In the genomic region with DNA sequence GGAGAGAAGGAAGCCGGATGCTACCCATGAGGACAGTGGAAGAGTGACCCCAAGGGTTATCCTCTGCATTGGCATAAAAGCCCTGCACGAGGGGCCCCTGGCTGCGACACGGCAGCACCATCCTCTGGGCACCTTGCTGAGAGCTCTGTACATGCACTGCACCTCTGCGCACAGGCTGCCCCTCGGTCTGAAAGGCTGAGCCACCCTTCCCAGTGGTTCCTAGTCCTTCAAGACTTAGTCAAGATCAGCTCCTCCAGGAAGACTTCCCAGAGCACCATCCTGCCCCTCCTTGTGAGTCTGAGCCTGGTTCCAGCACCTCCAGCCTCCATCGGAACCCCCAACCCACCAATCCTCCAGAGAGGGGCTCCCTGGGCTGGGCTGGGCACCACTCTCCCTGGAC, we compare ENCODE assay signal across 22 cellular contexts. TPM values are rescaled to one million over a fixed set of nuclear protein-coding genes. Genes with fewer than 3 reads are reported as not detected.
DNase-seq lines count a peak whose midpoint lies in the region; ATAC-seq, FAIRE-seq and TF ChIP-seq lines count a peak whose summit lies in the region.
"Had no signal": no experiment of that assay in that cellular context is flagged by ENCODE, and none has a peak within 500 bp of the region (broad histone marks: within the 10 kb centered on the region; RNA-seq: fewer than 3 reads in every experiment).

No MANE protein-coding gene starts in this region.

- intact Hi-C loops in CD14-positive monocyte (cut with micrococcal nuclease) (no loop called here), upper lobe of right lung (cut with DNase I) (no loop called here)

- H3K36me3 Mint-ChIP-seq in CD14-positive monocyte = no peaks in the 10 kb centered on the region
- H3K36me3 Mint-ChIP-seq: CD8-positive, alpha-beta T cell had no signal

- peaks cover 0 to 2% (median 0%) of the 10 kb centered on the region in 7 donors for H3K9me3 Mint-ChIP-seq in CD14-positive monocyte
- H3K9me3 Mint-ChIP-seq: CD8-positive, alpha-beta T cell; GM23338 had no signal

- WGBS in gastroesophageal sphincter (ENCODE audit: low coverage in 1 of 2), 2 donors = 90% methylated on average over 4 of the region's 7 CpGs; no CpG with 5 or more reads in 1 of the 2 donors

- ATAC-seq in upper lobe of right lung (no peak), gastroesophageal sphincter (no peak), HG03095 (IDR thresholded peaks at IDR 0.05; ENCODE audit: unreplicated experiment) (no peak)
- ATAC-seq: CD8-positive, alpha-beta T cell; GM23338; HepG2 had no signal

- TF ChIP-seq EP300 in gastroesophageal sphincter (IDR thresholded peaks at IDR 0.05) = no peak

- no peak overlapping the region for H3K4me3 ChIP-seq in bronchial epithelial cell (ENCODE audit: low read depth, low read length)
- no peak overlapping the region for H3K4me3 ChIP-seq in upper lobe of right lung
- H3K4me3 ChIP-seq in gastroesophageal sphincter = no peak overlapping the region
- H3K4me3 ChIP-seq: GM23338 had no signal

- no peaks in the 10 kb centered on the region for H3K4me1 ChIP-seq in upper lobe of right lung
- H3K4me1 ChIP-seq in gastroesophageal sphincter = no peaks in the 10 kb centered on the region

- H3K36me3 ChIP-seq in bronchial epithelial cell (ENCODE audit: control insufficient read depth, insufficient read depth, low read length) = no peaks in the 10 kb centered on the region
- H3K36me3 ChIP-seq in upper lobe of right lung = no peaks in the 10 kb centered on the region
- no peaks in the 10 kb centered on the region for H3K36me3 ChIP-seq in gastroesophageal sphincter
- H3K36me3 ChIP-seq: BE2C had no signal

- TF ChIP-seq CTCF in CD14-positive monocyte (IDR thresholded peaks at IDR 0.05) (no peak), bronchial epithelial cell (IDR thresholded peaks at IDR 0.05; ENCODE audit: insufficient read depth, low read length, severe bottlenecking) (no peak), upper lobe of right lung (IDR thresholded peaks at IDR 0.05) (no peak), gastroesophageal sphincter (IDR thresholded peaks at IDR 0.05) (no peak)

- H3K27ac Mint-ChIP-seq in CD14-positive monocyte = no peak overlapping the region
- H3K27ac Mint-ChIP-seq: CD8-positive, alpha-beta T cell; GM23338 had no signal

- no peak overlapping the region for H3K4me3 Mint-ChIP-seq in CD14-positive monocyte
- H3K4me3 Mint-ChIP-seq: CD8-positive, alpha-beta T cell; GM23338 had no signal

- DNase-seq in CD14-positive monocyte (ENCODE audit: low spot score) (peak; percentile 29), bronchial epithelial cell (ENCODE audit: low read depth) (no peak), mesenteric fat pad (ENCODE audit: low spot score) (peak; percentile 73), upper lobe of right lung (peak; percentile 45), NCI-H1694 (lab: John Stamatoyannopoulos, UW) (no peak)
- DNase-seq: CD8-positive, alpha-beta T cell; COR-L47; DMS153; DMS79 treated with DMSO at 0.1 percent for 48 hours; H7 had no signal

- FAIRE-seq in bronchial epithelial cell (lab: Jason Lieb, UNC) = peak; percentile 28
- FAIRE-seq: A204.1, D721Med, G401.6, GM12891, HepG2, HTR-8/SVneo had no signal

- H3K27ac ChIP-seq in upper lobe of right lung = no peak overlapping the region
- no peak overlapping the region for H3K27ac ChIP-seq in gastroesophageal sphincter
- H3K27ac ChIP-seq: C4-2B had no signal

- H3K27me3 ChIP-seq in bronchial epithelial cell (ENCODE audit: control insufficient read depth, insufficient read depth, low read length) (no peaks in the 10 kb centered on the region), upper lobe of right lung (no peaks in the 10 kb centered on the region), gastroesophageal sphincter (peaks cover 61% of the 10 kb centered on the region)
- H3K27me3 ChIP-seq: BE2C had no signal

- H3K4me1 Mint-ChIP-seq in CD14-positive monocyte = peaks cover 35% of the 10 kb centered on the region

- no peaks in the 10 kb centered on the region for H3K9me3 ChIP-seq in upper lobe of right lung
- H3K9me3 ChIP-seq in gastroesophageal sphincter = no peaks in the 10 kb centered on the region
- H3K9me3 ChIP-seq: BE2C had no signal

- H3K27me3 Mint-ChIP-seq in CD14-positive monocyte (ENCODE audit: low read depth in 3 of 3) = peaks cover 1 to 8% (median 5%) of the 10 kb centered on the region in 3 donors

- no peak for TF ChIP-seq POLR2A in gastroesophageal sphincter (IDR thresholded peaks at IDR 0.05)

RNA-seq across cellular contexts. Expression of a gene that starts 37.9 kb away (rescaled TPM):
- not detected for polyA plus RNA-seq in CD14-positive monocyte
- not detected in 2 replicates for total RNA-seq in bronchial epithelial cell
- total RNA-seq in mesenteric fat pad = not detected
- not detected for total RNA-seq in upper lobe of right lung
- not detected for total RNA-seq in gastroesophageal sphincter
- total RNA-seq: CD8-positive, alpha-beta T cell; GM23338; HepG2 had no signal
- polyA plus RNA-seq: AG04450, GM23338, HepG2 had no signal

Comparison
In these comparisons a context has a peak if more than half of its experiments do, and no peak if none do; other contexts are left out.
1. DNase-seq: peak in CD14-positive monocyte (single experiment), mesenteric fat pad (single experiment) and upper lobe of right lung (single experiment); none in bronchial epithelial cell (single experiment) and NCI-H1694 (single experiment).